In genomic region chr11:14578551-14578956, GRCh38 we compare ENCODE assay signal across 8 cellular contexts. TPM values are rescaled to one million over a fixed set of nuclear protein-coding genes. Genes with fewer than 3 reads are reported as not detected.
A peak's percentile ranks its signal among the peaks of the same experiment; 100 is the strongest.
DNase-seq lines count a peak whose midpoint lies in the region; ATAC-seq and TF ChIP-seq lines count a peak whose summit lies in the region.

No MANE protein-coding gene starts in this region.

- peak overlapping the region; percentile 25 for H3K4me3 Mint-ChIP-seq in activated T-cell treated with anti-CD3 and anti-CD28 coated beads, Interleukin-2, amount 50 U/mL, for 4 hours

- intact Hi-C loops in left ventricle myocardium inferior (cut with micrococcal nuclease), result no loop called here

- H3K27me3 ChIP-seq in left ventricle myocardium inferior (ENCODE audit: low read depth), result no peaks in the 10 kb centered on the region

- H3K27ac ChIP-seq in left ventricle myocardium inferior (replicated peaks), result peak overlapping the region; percentile 28

- H3K9me3 Mint-ChIP-seq in activated T-cell treated with anti-CD3 and anti-CD28 coated beads, Interleukin-2, amount 50 U/mL, for 4 hours, result peaks cover 21% of the 10 kb centered on the region

- ATAC-seq in HG03066 (IDR thresholded peaks at IDR 0.05; ENCODE audit: low read depth, unreplicated experiment), result peak; percentile 100
- ATAC-seq in activated T-cell treated with anti-CD3 and anti-CD28 coated beads, Interleukin-2, amount 50 U/mL, for 4 hours, result peak; percentile 94 to 97

- TF ChIP-seq CTCF in left ventricle myocardium inferior (IDR thresholded peaks at IDR 0.05; ENCODE audit: borderline replicate concordance), result no peak

- H3K4me3 ChIP-seq in left ventricle myocardium inferior, result no peak overlapping the region

- H3K36me3 ChIP-seq in left ventricle myocardium inferior, result no peaks in the 10 kb centered on the region

- DNase-seq in activated gamma-delta T cell treated with Interleukin-2 at 50 U/mL for 16 hours (peak; percentile 72), activated gamma-delta T cell (lab: John Stamatoyannopoulos, UW) (no peak), NCI-H748 treated with DMSO at 0.1 percent for 48 hours (lab: John Stamatoyannopoulos, UW) (peak; percentile 53), left ventricle myocardium inferior (no peak), midbrain (lab: John Stamatoyannopoulos, UW) (no peak)
- DNase-seq in activated T-cell treated with anti-CD3 and anti-CD28 coated beads, Interleukin-2, amount 50 U/mL, for 4 hours, result peak; percentile 47
- peak; percentile 14 to 29 for DNase-seq in stimulated activated CD8-positive, alpha-beta memory T cell treated with anti-CD3 and anti-CD28 coated beads, Interleukin-15, amount 100 ng/mL, for 48 hours (ENCODE audit: low read depth in 2 of 2)

- H3K4me1 Mint-ChIP-seq in activated T-cell treated with anti-CD3 and anti-CD28 coated beads, Interleukin-2, amount 50 U/mL, for 4 hours (ENCODE audit: low read depth), result peaks cover 56% of the 10 kb centered on the region

- H3K4me1 ChIP-seq in left ventricle myocardium inferior, result peaks cover 16% of the 10 kb centered on the region

- peaks cover 9% of the 10 kb centered on the region for H3K9me3 ChIP-seq in left ventricle myocardium inferior (replicated peaks)

- no peaks in the 10 kb centered on the region for H3K27me3 Mint-ChIP-seq in activated T-cell treated with anti-CD3 and anti-CD28 coated beads, Interleukin-2, amount 50 U/mL, for 4 hours (ENCODE audit: low read depth)

- H3K36me3 Mint-ChIP-seq in activated T-cell treated with anti-CD3 and anti-CD28 coated beads, Interleukin-2, amount 50 U/mL, for 4 hours (ENCODE audit: insufficient read depth), result peaks cover 31% of the 10 kb centered on the region

RNA-seq across cellular contexts. Expression of gene PSMA1, which starts 58.4 kb away (rescaled TPM):
- 100 to 1,000 TPM; 371 to 419 (median 397) TPM for total RNA-seq in activated T-cell treated with anti-CD3 and anti-CD28 coated beads, Interleukin-2, amount 50 U/mL, for 4 hours
- 128 TPM for total RNA-seq in left ventricle myocardium inferior

Comparison
In these comparisons a context has a peak if more than half of its experiments do, and no peak if none do; other contexts are left out.
1. DNase-seq: peak in activated gamma-delta T cell treated with Interleukin-2 at 50 U/mL for 16 hours (single experiment), NCI-H748 treated with DMSO at 0.1 percent for 48 hours (single experiment), activated T-cell treated with anti-CD3 and anti-CD28 coated beads, Interleukin-2, amount 50 U/mL, for 4 hours (single experiment) and stimulated activated CD8-positive, alpha-beta memory T cell treated with anti-CD3 and anti-CD28 coated beads, Interleukin-15, amount 100 ng/mL, for 48 hours (2 of 2); none in activated gamma-delta T cell (single experiment), left ventricle myocardium inferior (single experiment) and midbrain (single experiment).